Comparison of ENCODE assay signal across 17 cellular contexts in genomic region chr3:157573281-157573680, GRCh38.
A peak's percentile ranks its signal among the peaks of the same experiment; 100 is the strongest.
DNase-seq lines count a peak whose midpoint lies in the region; ATAC-seq and TF ChIP-seq lines count a peak whose summit lies in the region.
"Had no signal": no experiment of that assay in that cellular context is flagged by ENCODE, and none has a peak within 500 bp of the region (broad histone marks: within the 10 kb centered on the region; RNA-seq: fewer than 3 reads in every experiment).

No MANE protein-coding gene starts in this region.

- intact Hi-C loops in A673 (cut with micrococcal nuclease; ENCODE audit: unreplicated experiment) (no loop called here), tibial artery (cut with DNase I; ENCODE audit: low total_unique reads) (no loop called here)

- H3K4me3 Mint-ChIP-seq in glutamatergic neuron (ENCODE audit: unreplicated experiment) = no peak overlapping the region
- H3K4me3 Mint-ChIP-seq: activated naive CD8-positive, alpha-beta T cell treated with anti-CD3 and anti-CD28 coated beads, Interleukin-2, amount 50 U/mL, for 24 hours; T-helper 2 cell treated with Interferon-gamma antibody and Interleukin-4, amounts not matched to agents 5 μg/mL and 100 μg/mL, for 36 hours; type B pancreatic cell had no signal

- BruUV-seq in A673 (replicated peaks; lab: Mats Ljungman, UMichigan) = no TSS peak

- H3K36me3 ChIP-seq in A673 (ENCODE audit: insufficient read depth, low read length, poor library complexity, severe bottlenecking) (no peaks in the 10 kb centered on the region), tibial artery (no peaks in the 10 kb centered on the region)
- H3K36me3 ChIP-seq: neutrophil, stomach had no signal

- no peak overlapping the region for H3K4me3 ChIP-seq in A673 (ENCODE audit: low read depth, low read length, poor library complexity, severe bottlenecking)
- H3K4me3 ChIP-seq in tibial artery = no peak overlapping the region
- H3K4me3 ChIP-seq: A549, stomach had no signal

- POLR2A ChIA-PET in A673 (lab: Charles Lee; ENCODE audit: low non-redundant PET) = no interaction called here

- H3K9me3 ChIP-seq in A673 (ENCODE audit: low read depth, low read length, poor library complexity, severe bottlenecking) (no peaks in the 10 kb centered on the region), tibial artery (no peaks in the 10 kb centered on the region)
- H3K9me3 ChIP-seq: A549, neutrophil, stomach had no signal

- H3K27ac Mint-ChIP-seq in glutamatergic neuron (ENCODE audit: unreplicated experiment) = no peak overlapping the region
- H3K27ac Mint-ChIP-seq: activated naive CD8-positive, alpha-beta T cell treated with anti-CD3 and anti-CD28 coated beads, Interleukin-2, amount 50 U/mL, for 24 hours; T-helper 2 cell treated with Interferon-gamma antibody and Interleukin-4, amounts not matched to agents 5 μg/mL and 100 μg/mL, for 36 hours had no signal

- H3K4me1 Mint-ChIP-seq in glutamatergic neuron (ENCODE audit: low read depth, unreplicated experiment) = no peaks in the 10 kb centered on the region
- H3K4me1 Mint-ChIP-seq: activated naive CD8-positive, alpha-beta T cell treated with anti-CD3 and anti-CD28 coated beads, Interleukin-2, amount 50 U/mL, for 24 hours had no signal

- no peaks in the 10 kb centered on the region for H3K9me3 Mint-ChIP-seq in glutamatergic neuron (ENCODE audit: unreplicated experiment)
- H3K9me3 Mint-ChIP-seq: activated naive CD8-positive, alpha-beta T cell treated with anti-CD3 and anti-CD28 coated beads, Interleukin-2, amount 50 U/mL, for 24 hours; T-helper 2 cell treated with Interferon-gamma antibody and Interleukin-4, amounts not matched to agents 5 μg/mL and 100 μg/mL, for 36 hours; type B pancreatic cell had no signal

- H3K27me3 ChIP-seq in A673 (replicated peaks; ENCODE audit: insufficient read depth, low read depth, low read length, poor library complexity) (peaks cover 12% of the 10 kb centered on the region), tibial artery (no peaks in the 10 kb centered on the region)
- H3K27me3 ChIP-seq: stomach had no signal

- peak; percentile 18 for DNase-seq in A673 (ENCODE audit: low spot score)
- peak; percentile 4 for DNase-seq in ELR (ENCODE audit: low read depth)
- DNase-seq in amniotic epithelial cell (ENCODE audit: low read depth) = peak; percentile 36
- DNase-seq in foreskin melanocyte = peak; percentile 82
- no peak for DNase-seq in hepatic stellate cell (ENCODE audit: low spot score)
- DNase-seq in glutamatergic neuron = no peak
- DNase-seq in tibial artery = no peak
- DNase-seq: activated CD8-positive, alpha-beta memory T cell treated with anti-CD3 and anti-CD28 coated beads, Interleukin-2, amount 50 U/mL, for 4 hours; GDM1; NCI-H1417 treated with DMSO at 0.1 percent for 48 hours; stomach had no signal

- no peaks in the 10 kb centered on the region for H3K36me3 Mint-ChIP-seq in glutamatergic neuron (ENCODE audit: unreplicated experiment)
- H3K36me3 Mint-ChIP-seq: type B pancreatic cell had no signal

- no peak overlapping the region for H3K27ac ChIP-seq in A673 (ENCODE audit: low read depth, low read length, poor library complexity, severe bottlenecking)
- no peak overlapping the region for H3K27ac ChIP-seq in tibial artery
- H3K27ac ChIP-seq: A549, neutrophil had no signal

- TF ChIP-seq CTCF in A673 (conservative IDR thresholded peaks at IDR 0.05; ENCODE audit: low read depth, low read length) (no peak), glutamatergic neuron (IDR thresholded peaks at IDR 0.05; ENCODE audit: partially characterized antibody, unreplicated experiment) (no peak), tibial artery (IDR thresholded peaks at IDR 0.05) (no peak)

- H3K4me1 ChIP-seq in A673 (ENCODE audit: insufficient read depth, low read length, poor library complexity, severe bottlenecking) = no peaks in the 10 kb centered on the region
- no peaks in the 10 kb centered on the region for H3K4me1 ChIP-seq in tibial artery

- CTCF ChIA-PET in A673 (lab: Charles Lee) = interaction anchor here (0.6 to 2.1 kb wide), 5 partner anchors 33 to 1335 kb away, joined by 3 to 54 read pairs (median 8); no protein-coding TSS in a partner anchor

- no peaks in the 10 kb centered on the region for H3K27me3 Mint-ChIP-seq in glutamatergic neuron (ENCODE audit: unreplicated experiment)
- H3K27me3 Mint-ChIP-seq: type B pancreatic cell had no signal

- ATAC-seq in GM18867 (IDR thresholded peaks at IDR 0.05; ENCODE audit: unreplicated experiment) = no peak

Comparison
In these comparisons a context has a peak if more than half of its experiments do, and no peak if none do; other contexts are left out.
1. DNase-seq: peak in A673 (single experiment), ELR (single experiment), amniotic epithelial cell (single experiment) and foreskin melanocyte (single experiment); none in hepatic stellate cell (single experiment), glutamatergic neuron (single experiment) and tibial artery (0 of 2).